16 cellular contexts compared by ENCODE assay signal in the genomic region with DNA sequence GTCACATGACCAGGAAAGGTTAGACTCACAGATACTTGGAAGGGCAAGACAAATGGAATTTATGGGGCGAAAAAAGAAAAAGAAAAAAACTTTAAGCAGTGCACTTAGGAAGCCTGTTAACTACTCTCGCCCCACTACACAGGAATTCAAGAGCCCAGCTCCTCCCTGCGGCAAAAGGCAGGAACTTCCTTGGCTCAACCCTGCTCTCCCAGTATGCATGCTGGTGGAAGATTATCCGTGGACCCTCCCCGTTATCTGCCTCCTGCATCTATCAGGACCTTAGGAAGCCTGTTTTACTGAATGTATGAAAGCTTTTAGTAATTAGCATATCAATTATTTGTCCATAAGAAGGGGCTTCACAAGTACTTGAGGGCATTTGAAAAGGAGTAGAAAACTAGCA. TPM values are rescaled to one million over a fixed set of nuclear protein-coding genes. Genes with fewer than 3 reads are reported as not detected.
DNase-seq lines count a peak whose midpoint lies in the region; ATAC-seq and TF ChIP-seq lines count a peak whose summit lies in the region.
"Had no signal": no experiment of that assay in that cellular context is flagged by ENCODE, and none has a peak within 500 bp of the region (broad histone marks: within the 10 kb centered on the region; RNA-seq: fewer than 3 reads in every experiment).

No MANE protein-coding gene starts in this region.

- no peaks in the 10 kb centered on the region for H3K27me3 ChIP-seq in GM23338 (ENCODE audit: insufficient read depth)
- H3K27me3 ChIP-seq: gastrocnemius medialis had no signal

- H3K4me2 ChIP-seq in GM23338 = peak overlapping the region; percentile 55; the same call in 1 of the 2 replicates
- H3K4me2 ChIP-seq: BLaER1 treated with 17β-estradiol and CSF1 and Interleukin-3, amounts not matched to agents 10 nM and 100 nM had no signal

- H3K4me1 Mint-ChIP-seq in GM23338 (peaks cover 36% of the 10 kb centered on the region), progenitor cell of endocrine pancreas (ENCODE audit: low read depth) (peaks cover 4% of the 10 kb centered on the region)
- no peaks in the 10 kb centered on the region for H3K4me1 Mint-ChIP-seq in activated CD8-positive, alpha-beta T cell treated with anti-CD3 and anti-CD28 coated beads for 36 hours (ENCODE audit: low read depth)

- H3K4me3 ChIP-seq in GM23338 (no peak overlapping the region), astrocyte of the spinal cord (ENCODE audit: low read depth, low read length) (no peak overlapping the region)
- H3K4me3 ChIP-seq: BLaER1 treated with 17β-estradiol and CSF1 and Interleukin-3, amounts not matched to agents 10 nM and 100 nM; gastrocnemius medialis; prostate gland had no signal

- H3K9me2 ChIP-seq in GM23338 (ENCODE audit: insufficient read depth) = no peaks in the 10 kb centered on the region

- no peak overlapping the region for H3K4me3 Mint-ChIP-seq in GM23338
- H3K4me3 Mint-ChIP-seq in progenitor cell of endocrine pancreas (ENCODE audit: low read depth) = no peak overlapping the region
- no peak overlapping the region for H3K4me3 Mint-ChIP-seq in activated CD8-positive, alpha-beta T cell treated with anti-CD3 and anti-CD28 coated beads for 36 hours
- H3K4me3 Mint-ChIP-seq: activated T-cell treated with anti-CD3 and anti-CD28 coated beads, Interleukin-2, amount 50 U/mL, for 24 hours; effector memory CD8-positive, alpha-beta T cell had no signal

- DNase-seq in GM23338 (ENCODE audit: low spot score) (peak; percentile 67), astrocyte of the spinal cord (ENCODE audit: low read depth, low spot score) (no peak), iPS-NIHi11 (ENCODE audit: low spot score) (peak; percentile 26), progenitor cell of endocrine pancreas (ENCODE audit: low spot score, unreplicated experiment) (no peak), posterior cingulate gyrus (no peak)
- no peak for DNase-seq in activated CD8-positive, alpha-beta T cell treated with anti-CD3 and anti-CD28 coated beads for 36 hours
- DNase-seq: activated T-cell treated with anti-CD3 and anti-CD28 coated beads, Interleukin-2, amount 50 U/mL, for 24 hours; caudate nucleus; effector memory CD8-positive, alpha-beta T cell; gastrocnemius medialis; NCI-H1436 treated with DMSO at 0.1 percent for 48 hours; NCI-H446 treated with DMSO at 0.1 percent for 48 hours had no signal

- H3K27me3 Mint-ChIP-seq in GM23338 (ENCODE audit: insufficient read depth, low read depth, poor library complexity) (no peaks in the 10 kb centered on the region), progenitor cell of endocrine pancreas (no peaks in the 10 kb centered on the region)
- H3K27me3 Mint-ChIP-seq in activated CD8-positive, alpha-beta T cell treated with anti-CD3 and anti-CD28 coated beads for 36 hours = no peaks in the 10 kb centered on the region
- H3K27me3 Mint-ChIP-seq: effector memory CD8-positive, alpha-beta T cell had no signal

- intact Hi-C loops in activated CD8-positive, alpha-beta T cell treated with anti-CD3 and anti-CD28 coated beads for 36 hours (cut with micrococcal nuclease) = no loop called here
- intact Hi-C loops in posterior cingulate gyrus (cut with DNase I) = no loop called here

- H3K9me3 Mint-ChIP-seq in GM23338 = no peaks in the 10 kb centered on the region
- H3K9me3 Mint-ChIP-seq in progenitor cell of endocrine pancreas (ENCODE audit: low read depth) = no peaks in the 10 kb centered on the region
- H3K9me3 Mint-ChIP-seq in activated CD8-positive, alpha-beta T cell treated with anti-CD3 and anti-CD28 coated beads for 36 hours = no peaks in the 10 kb centered on the region
- H3K9me3 Mint-ChIP-seq: activated naive CD4-positive, alpha-beta T cell treated with anti-CD3 and anti-CD28 coated beads, Interleukin-2, amount 50 U/mL, for 72 hours; activated T-cell treated with anti-CD3 and anti-CD28 coated beads, Interleukin-2, amount 50 U/mL, for 24 hours; effector memory CD8-positive, alpha-beta T cell had no signal

- H3K36me3 Mint-ChIP-seq in GM23338 (ENCODE audit: low read depth) = no peaks in the 10 kb centered on the region
- H3K36me3 Mint-ChIP-seq in progenitor cell of endocrine pancreas (ENCODE audit: insufficient read depth) = no peaks in the 10 kb centered on the region
- H3K36me3 Mint-ChIP-seq in activated CD8-positive, alpha-beta T cell treated with anti-CD3 and anti-CD28 coated beads for 36 hours (ENCODE audit: low read depth) = no peaks in the 10 kb centered on the region
- H3K36me3 Mint-ChIP-seq: activated naive CD4-positive, alpha-beta T cell treated with anti-CD3 and anti-CD28 coated beads, Interleukin-2, amount 50 U/mL, for 72 hours had no signal

- no peaks in the 10 kb centered on the region for H3K36me3 ChIP-seq in GM23338 (ENCODE audit: insufficient read depth)
- H3K36me3 ChIP-seq: gastrocnemius medialis, prostate gland had no signal

- no peak overlapping the region for H3K27ac ChIP-seq in GM23338 (ENCODE audit: low read depth)
- H3K27ac ChIP-seq: BLaER1 treated with 17β-estradiol and CSF1 and Interleukin-3, amounts not matched to agents 10 nM and 100 nM; gastrocnemius medialis; prostate gland had no signal

- H2AFZ ChIP-seq in GM23338 = no peak overlapping the region

- no peak overlapping the region; the same call in 1 of the 2 replicates for H3K27ac Mint-ChIP-seq in GM23338
- H3K27ac Mint-ChIP-seq in progenitor cell of endocrine pancreas = no peak overlapping the region
- no peak overlapping the region for H3K27ac Mint-ChIP-seq in activated CD8-positive, alpha-beta T cell treated with anti-CD3 and anti-CD28 coated beads for 36 hours
- H3K27ac Mint-ChIP-seq: activated naive CD4-positive, alpha-beta T cell treated with anti-CD3 and anti-CD28 coated beads, Interleukin-2, amount 50 U/mL, for 72 hours; activated T-cell treated with anti-CD3 and anti-CD28 coated beads, Interleukin-2, amount 50 U/mL, for 24 hours; effector memory CD8-positive, alpha-beta T cell had no signal

- POLR2A ChIA-PET in activated CD8-positive, alpha-beta T cell treated with anti-CD3 and anti-CD28 coated beads for 36 hours (lab: Charles Lee) = no interaction called here

- H3F3A ChIP-seq in GM23338 (replicated peaks; ENCODE audit: low read depth) = no peaks in the 10 kb centered on the region

- no peaks in the 10 kb centered on the region for H4K20me1 ChIP-seq in GM23338 (replicated peaks; ENCODE audit: insufficient read depth)

- in situ Hi-C loops in astrocyte of the spinal cord (cut with HindIII; ENCODE audit: low sequenced_read_pairs) = no loop called here

- ATAC-seq in GM23338 = peak; percentile 87
- no peak for ATAC-seq in GM21367 (IDR thresholded peaks at IDR 0.05; ENCODE audit: unreplicated experiment)
- ATAC-seq in activated CD8-positive, alpha-beta T cell treated with anti-CD3 and anti-CD28 coated beads for 36 hours = no peak
- ATAC-seq: activated naive CD4-positive, alpha-beta T cell treated with anti-CD3 and anti-CD28 coated beads, Interleukin-2, amount 50 U/mL, for 72 hours; effector memory CD8-positive, alpha-beta T cell; gastrocnemius medialis had no signal

- H3K4me1 ChIP-seq in GM23338 (ENCODE audit: insufficient read depth) = peaks cover 29% of the 10 kb centered on the region
- H3K4me1 ChIP-seq: BLaER1 treated with 17β-estradiol and CSF1 and Interleukin-3, amounts not matched to agents 10 nM and 100 nM; prostate gland had no signal

- TF ChIP-seq CTCF in GM23338 (conservative IDR thresholded peaks at IDR 0.05; ENCODE audit: low read depth in 2 of 2) = peak; percentile 42 to 60
- peak; percentile 29 for TF ChIP-seq CTCF in astrocyte of the spinal cord (IDR thresholded peaks at IDR 0.05; ENCODE audit: low read depth, low read length)
- TF ChIP-seq CTCF in progenitor cell of endocrine pancreas (IDR thresholded peaks at IDR 0.05; ENCODE audit: unreplicated experiment) = peak; percentile 31
- no peak for TF ChIP-seq CTCF in activated CD8-positive, alpha-beta T cell treated with anti-CD3 and anti-CD28 coated beads for 36 hours (IDR thresholded peaks at IDR 0.05)

- CTCF ChIA-PET in activated CD8-positive, alpha-beta T cell treated with anti-CD3 and anti-CD28 coated beads for 36 hours (lab: Charles Lee) = no interaction called here

- H3K79me2 ChIP-seq in GM23338 (replicated peaks; ENCODE audit: insufficient read depth) = no peaks in the 10 kb centered on the region

TF ChIP-seq in GM23338, 12 proteins besides CTCF, POLR2A, EP300 and RAD21 (continues in another document):
- TF ChIP-seq ZNF114 (CRISPR knock-in tag; IDR thresholded peaks at IDR 0.05) = no peak
- TF ChIP-seq POLR2AphosphoS5 (IDR thresholded peaks at IDR 0.05; ENCODE audit: low read depth) = no peak
- TF ChIP-seq CREB1 (CRISPR knock-in tag; IDR thresholded peaks at IDR 0.05; ENCODE audit: low read depth) = no peak
- TF ChIP-seq REST (IDR thresholded peaks at IDR 0.05; ENCODE audit: unreplicated experiment) = no peak

RNA-seq across cellular contexts. Expression of gene RPA4, which starts 40.1 kb away (rescaled TPM):
- total RNA-seq in GM23338 (2014; rRNA removed; shearing (Covaris generic)) = 0.47 and 1.4 TPM in 2 replicates
- polyA plus RNA-seq in GM23338 (2016; fragmentation: Nextera tagmentation; extraction: Ambion mirVana) = 0.59 and 1.0 TPM in 2 replicates
- 0.91 and 1.6 TPM in 2 replicates for total RNA-seq in progenitor cell of endocrine pancreas
- total RNA-seq in activated CD8-positive, alpha-beta T cell treated with anti-CD3 and anti-CD28 coated beads for 36 hours = under 1 TPM; 0.38 TPM

Comparison
In these comparisons a context has a peak if more than half of its experiments do, and no peak if none do; other contexts are left out.
1. DNase-seq: peak in GM23338 (single experiment) and iPS-NIHi11 (single experiment); none in astrocyte of the spinal cord (single experiment), progenitor cell of endocrine pancreas (single experiment), activated CD8-positive, alpha-beta T cell treated with anti-CD3 and anti-CD28 coated beads for 36 hours (single experiment) and posterior cingulate gyrus (0 of 10).